7 cellular contexts compared by ENCODE assay signal in genomic region chr7:73327449-73327848, GRCh38. TPM values are rescaled to one million over a fixed set of nuclear protein-coding genes. Genes with fewer than 3 reads are reported as not detected.
"Had no signal": no experiment of that assay in that cellular context is flagged by ENCODE, and none has a peak within 500 bp of the region (broad histone marks: within the 10 kb centered on the region; RNA-seq: fewer than 3 reads in every experiment).

No MANE protein-coding gene starts in this region.

RNA-seq across cellular contexts. Expression of gene TRIM50, which starts 0.4 kb away (rescaled TPM):
- total RNA-seq: GM23248, H1, H4, H7, H9, HFFc6 had no signal
- polyA plus RNA-seq: GM23248, GM23338 had no signal

RNA-seq across cellular contexts. Expression of gene FKBP6, which starts 0.5 kb away (rescaled TPM):
- total RNA-seq: GM23248, GM23338, H4, H9, HFFc6 had no signal
- polyA plus RNA-seq: GM23248 had no signal
